ENCODE assay signal across 14 cellular contexts in genomic region chr3:161649900-161650484, GRCh38.
A peak's percentile ranks its signal among the peaks of the same experiment; 100 is the strongest.
DNase-seq lines count a peak whose midpoint lies in the region; ATAC-seq and TF ChIP-seq lines count a peak whose summit lies in the region.
"Had no signal": no experiment of that assay in that cellular context is flagged by ENCODE, and none has a peak within 500 bp of the region (broad histone marks: within the 10 kb centered on the region; RNA-seq: fewer than 3 reads in every experiment).

No MANE protein-coding gene starts in this region.

- no peak overlapping the region for H3K18ac ChIP-seq in mesendoderm (ENCODE audit: low read length)

- H3K27ac ChIP-seq in mesendoderm (ENCODE audit: low read depth, low read length) = no peak overlapping the region

- H4K5ac ChIP-seq in mesendoderm (ENCODE audit: low read length) = no peak overlapping the region

- no peaks in the 10 kb centered on the region for H3K36me3 ChIP-seq in mesendoderm (ENCODE audit: control insufficient read depth, insufficient read depth, low read length)

- WGBS in mesendoderm (ENCODE audit: extremely low coverage, insufficient coverage, low lambda C conversion rate) = no CpG with 5 or more reads among the region's 3 CpGs

- H3K79me1 ChIP-seq in mesendoderm (ENCODE audit: low read length) = no peaks in the 10 kb centered on the region

- DNase-seq in NCI-H460 (ENCODE audit: extremely low read depth, low read depth) (peak; percentile 33), astrocyte of the spinal cord (ENCODE audit: low read depth, low spot score) (peak; percentile 1), mesendoderm (peak; percentile 51), NCI-H1436 treated with DMSO at 0.1 percent for 48 hours (lab: John Stamatoyannopoulos, UW) (no peak), SHP77 (lab: John Stamatoyannopoulos, UW) (no peak), NCI-H345 treated with DMSO at 0.1 percent for 48 hours (lab: John Stamatoyannopoulos, UW; ENCODE audit: unreplicated experiment) (no peak)
- DNase-seq: CD8-positive, alpha-beta memory T cell; DND-41; NCI-H1105 treated with DMSO at 0.1 percent for 48 hours; NCI-H187 treated with DMSO at 0.1 percent for 48 hours; NCI-H524 treated with DMSO at 0.1 percent for 48 hours; NK-92 treated with Interleukin-12 subunit alpha and Interleukin-12 subunit beta, amount 100 ng/mL, for 24 hours; SK-N-SH had no signal

- no peaks in the 10 kb centered on the region for H3K79me2 ChIP-seq in mesendoderm (ENCODE audit: control insufficient read depth, insufficient read depth, low read length)

- no peak overlapping the region for H2BK120ac ChIP-seq in mesendoderm (ENCODE audit: low read depth, low read length)

- H3K27me3 ChIP-seq in mesendoderm (ENCODE audit: insufficient read depth, low read length, poor library complexity) = no peaks in the 10 kb centered on the region

- H3K4me3 ChIP-seq in astrocyte of the spinal cord (ENCODE audit: low read depth, low read length) (no peak overlapping the region), mesendoderm (ENCODE audit: low read length) (no peak overlapping the region)

- no peak overlapping the region for H3K4me2 ChIP-seq in mesendoderm (ENCODE audit: low read length)
- H3K4me2 ChIP-seq: SK-N-SH had no signal

- H3K23ac ChIP-seq in mesendoderm (ENCODE audit: low read length) = no peak overlapping the region

- peak; percentile 55 for ATAC-seq in GM18858 (IDR thresholded peaks at IDR 0.05; ENCODE audit: unreplicated experiment)

- in situ Hi-C loops in astrocyte of the spinal cord (cut with HindIII; ENCODE audit: low sequenced_read_pairs) = no loop called here

- no peak overlapping the region for H2BK15ac ChIP-seq in mesendoderm (replicated peaks; ENCODE audit: low read depth)

- no peak overlapping the region for H4K8ac ChIP-seq in mesendoderm (ENCODE audit: low read depth, low read length)

- TF ChIP-seq CTCF in astrocyte of the spinal cord (IDR thresholded peaks at IDR 0.05; ENCODE audit: low read depth, low read length) = no peak

- no peak overlapping the region for H3K56ac ChIP-seq in mesendoderm (ENCODE audit: low read length)

- H3K4me1 ChIP-seq in mesendoderm (ENCODE audit: control insufficient read depth, low read depth, low read length) = no peaks in the 10 kb centered on the region

- no peak overlapping the region for H2AK5ac ChIP-seq in mesendoderm (ENCODE audit: low read length)

- no peak overlapping the region for H3K9ac ChIP-seq in mesendoderm (ENCODE audit: low read length)
- H3K9ac ChIP-seq: SK-N-SH had no signal

- H3K4ac ChIP-seq in mesendoderm (ENCODE audit: low read depth, low read length) = no peak overlapping the region

- H2BK5ac ChIP-seq in mesendoderm (ENCODE audit: low read length) = no peak overlapping the region

Comparison
In these comparisons a context has a peak if more than half of its experiments do, and no peak if none do; other contexts are left out.
1. DNase-seq: peak in NCI-H460 (single experiment), astrocyte of the spinal cord (single experiment) and mesendoderm (single experiment); none in NCI-H1436 treated with DMSO at 0.1 percent for 48 hours (single experiment), SHP77 (0 of 2) and NCI-H345 treated with DMSO at 0.1 percent for 48 hours (single experiment).